In the genomic region with DNA sequence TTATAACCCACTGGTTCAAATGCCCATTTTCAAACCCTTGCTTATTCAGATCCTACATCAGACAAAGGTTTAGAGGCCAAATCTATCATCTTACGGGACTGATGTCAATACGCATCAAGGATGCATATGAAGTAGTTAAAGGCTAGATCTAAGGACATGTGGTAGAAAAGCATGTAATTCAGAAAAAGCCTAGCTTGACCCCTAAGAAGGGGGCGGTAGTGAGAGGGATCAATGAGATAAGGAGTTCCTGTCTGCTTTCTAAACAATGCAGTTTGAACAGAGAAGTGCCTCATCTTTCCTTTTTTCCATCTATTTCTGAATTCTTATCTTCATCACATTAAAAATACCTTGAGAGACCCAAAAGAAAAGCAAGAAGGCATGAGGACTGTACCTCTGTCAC, we compare ENCODE assay signal across 1 cellular context.
TF ChIP-seq lines count a peak whose summit lies in the region.

No MANE protein-coding gene starts in this region.

TF ChIP-seq in H1, 55 proteins besides CTCF, POLR2A, EP300 and RAD21 (continued from another document):
- TF ChIP-seq CHD7 (IDR thresholded peaks at IDR 0.05; ENCODE audit: insufficient replicate concordance, low read length) (no peak), BRCA1 (IDR thresholded peaks at IDR 0.05; ENCODE audit: low read depth, low read length) (no peak), SAP30 (IDR thresholded peaks at IDR 0.05; ENCODE audit: insufficient read depth, insufficient replicate concordance, low read length) (no peak)
